Comparison of ENCODE assay signal across 17 cellular contexts in genomic region chr3:108292465-108292864, GRCh38. TPM values are rescaled to one million over a fixed set of nuclear protein-coding genes. Genes with fewer than 3 reads are reported as not detected.
DNase-seq lines count a peak whose midpoint lies in the region; ATAC-seq and TF ChIP-seq lines count a peak whose summit lies in the region.
"Had no signal": no experiment of that assay in that cellular context is flagged by ENCODE, and none has a peak within 500 bp of the region (broad histone marks: within the 10 kb centered on the region; RNA-seq: fewer than 3 reads in every experiment).

No MANE protein-coding gene starts in this region.

- peaks cover 13% of the 10 kb centered on the region for H3K9me3 Mint-ChIP-seq in activated CD8-positive, alpha-beta memory T cell treated with anti-CD3 and anti-CD28 coated beads, Interleukin-2, amount 10 ng/mL, durations not matched to agents 7 days and 5 days (ENCODE audit: low read depth)
- H3K9me3 Mint-ChIP-seq in memory B cell (peaks cover 5% of the 10 kb centered on the region), endothelial cell (ENCODE audit: unreplicated experiment) (no peaks in the 10 kb centered on the region)

- H3K4me1 Mint-ChIP-seq in activated CD8-positive, alpha-beta memory T cell treated with anti-CD3 and anti-CD28 coated beads, Interleukin-2, amount 10 ng/mL, durations not matched to agents 7 days and 5 days: peaks cover 60% of the 10 kb centered on the region
- peaks cover 24% of the 10 kb centered on the region for H3K4me1 Mint-ChIP-seq in memory B cell
- H3K4me1 Mint-ChIP-seq in endothelial cell (ENCODE audit: unreplicated experiment): no peaks in the 10 kb centered on the region

- H3K36me3 Mint-ChIP-seq in activated CD8-positive, alpha-beta memory T cell treated with anti-CD3 and anti-CD28 coated beads, Interleukin-2, amount 10 ng/mL, durations not matched to agents 7 days and 5 days: peaks cover 23% of the 10 kb centered on the region
- H3K36me3 Mint-ChIP-seq in memory B cell (peaks cover 2% of the 10 kb centered on the region), endothelial cell (ENCODE audit: low read depth, unreplicated experiment) (no peaks in the 10 kb centered on the region)

- no peak for ATAC-seq in activated CD8-positive, alpha-beta memory T cell treated with anti-CD3 and anti-CD28 coated beads, Interleukin-2, amount 10 ng/mL, durations not matched to agents 7 days and 5 days
- ATAC-seq in HG02884 (IDR thresholded peaks at IDR 0.05; ENCODE audit: unreplicated experiment) (peak; percentile 2), memory B cell (ENCODE audit: low read depth) (no peak)
- ATAC-seq: gastrocnemius medialis had no signal

- DNase-seq in activated CD8-positive, alpha-beta memory T cell treated with anti-CD3 and anti-CD28 coated beads, Interleukin-2, amount 10 ng/mL, durations not matched to agents 7 days and 5 days: no peak
- no peak for DNase-seq in activated CD8-positive, alpha-beta memory T cell treated with anti-CD3 and anti-CD28 coated beads, Interleukin-2, amount 50 U/mL, for 48 hours
- DNase-seq in SIG-M5 (lab: John Stamatoyannopoulos, UW) (peak; percentile 25), memory B cell (ENCODE audit: low spot score in 2 of 2) (no peak), endothelial cell (ENCODE audit: low spot score) (no peak), NCI-H128 (lab: John Stamatoyannopoulos, UW; ENCODE audit: unreplicated experiment) (no peak), hepatic stellate cell (ENCODE audit: low spot score) (no peak)
- DNase-seq: DMS 273 treated with DMSO at 0.1 percent for 48 hours, gastrocnemius medialis, midbrain, NCI-H1694 treated with DMSO at 0.1 percent for 48 hours, NCI-H82, posterior cingulate gyrus, SJCRH30, trophoblast cell had no signal

- no peak for TF ChIP-seq CTCF in endothelial cell (IDR thresholded peaks at IDR 0.05; ENCODE audit: unreplicated experiment)

- H3K27ac Mint-ChIP-seq in activated CD8-positive, alpha-beta memory T cell treated with anti-CD3 and anti-CD28 coated beads, Interleukin-2, amount 10 ng/mL, durations not matched to agents 7 days and 5 days: peak overlapping the region; percentile 91
- H3K27ac Mint-ChIP-seq in memory B cell (peak overlapping the region; percentile 63), endothelial cell (ENCODE audit: unreplicated experiment) (no peak overlapping the region)

- no peak overlapping the region for H3K4me3 Mint-ChIP-seq in activated CD8-positive, alpha-beta memory T cell treated with anti-CD3 and anti-CD28 coated beads, Interleukin-2, amount 10 ng/mL, durations not matched to agents 7 days and 5 days
- no peak overlapping the region for H3K4me3 Mint-ChIP-seq in memory B cell
- H3K4me3 Mint-ChIP-seq in endothelial cell (ENCODE audit: unreplicated experiment): no peak overlapping the region

- H3K27me3 Mint-ChIP-seq in activated CD8-positive, alpha-beta memory T cell treated with anti-CD3 and anti-CD28 coated beads, Interleukin-2, amount 10 ng/mL, durations not matched to agents 7 days and 5 days: no peaks in the 10 kb centered on the region
- H3K27me3 Mint-ChIP-seq in memory B cell: no peaks in the 10 kb centered on the region
- H3K27me3 Mint-ChIP-seq in endothelial cell (ENCODE audit: unreplicated experiment): no peaks in the 10 kb centered on the region
- H3K27me3 Mint-ChIP-seq: IgD-negative memory B cell had no signal

- CTCF ChIA-PET in activated CD8-positive, alpha-beta memory T cell treated with anti-CD3 and anti-CD28 coated beads, Interleukin-2, amount 10 ng/mL, durations not matched to agents 7 days and 5 days (lab: Charles Lee): interaction anchor here (1.2 to 3.3 kb wide), 3 partner anchors 68 to 96 kb away, joined by 3 to 20 read pairs (median 3); partner anchors contain the start of gene IFT57

RNA-seq across cellular contexts. Expression of gene HHLA2, which starts 3.9 kb away (rescaled TPM):
- 1 to 10 TPM; 5.2 to 9.4 TPM for total RNA-seq in activated CD8-positive, alpha-beta memory T cell treated with anti-CD3 and anti-CD28 coated beads, Interleukin-2, amount 10 ng/mL, durations not matched to agents 7 days and 5 days
- total RNA-seq in endothelial cell (ENCODE audit: unreplicated experiment): not detected
- total RNA-seq: SJCRH30 had no signal
